In genomic region chr15:64731012-64731806, GRCh38 we compare ENCODE assay signal across 8 cellular contexts. TPM values are rescaled to one million over a fixed set of nuclear protein-coding genes. Genes with fewer than 3 reads are reported as not detected.
DNase-seq lines count a peak whose midpoint lies in the region; ATAC-seq and TF ChIP-seq lines count a peak whose summit lies in the region.

No MANE protein-coding gene starts in this region.

- H3K9ac ChIP-seq in SK-N-SH = no peak overlapping the region

- no peak overlapping the region for H3K4me2 ChIP-seq in SK-N-SH

- H3K79me2 ChIP-seq in SK-N-SH (ENCODE audit: insufficient read depth) = no peaks in the 10 kb centered on the region

- H3K27me3 ChIP-seq in SK-N-SH (ENCODE audit: insufficient read depth) = no peaks in the 10 kb centered on the region

- peak; percentile 81 for ATAC-seq in Right ventricle myocardium superior (ENCODE audit: poor library complexity)
- no peak for ATAC-seq in HG02763 (IDR thresholded peaks at IDR 0.05; ENCODE audit: unreplicated experiment)

- H3K9me3 Mint-ChIP-seq in activated naive CD4-positive, alpha-beta T cell treated with anti-CD3 and anti-CD28 coated beads, Interleukin-2, amount 10 ng/mL, durations not matched to agents 7 days and 5 days = no peaks in the 10 kb centered on the region

- no peak overlapping the region for H3K27ac ChIP-seq in SK-N-SH (ENCODE audit: low read depth in 2 of 2, low read length in 1 of 2)

- CTCF ChIA-PET in SK-N-SH (lab: Yijun Ruan, JAX) = interaction anchor here (0.6 to 10.9 kb wide), 53 partner anchors 9 to 525 kb away, joined by 3 to 513 read pairs (median 4); partner anchors contain the start of genes PIF1 and TRIP4
- CTCF ChIA-PET in activated naive CD4-positive, alpha-beta T cell treated with anti-CD3 and anti-CD28 coated beads, Interleukin-2, amount 10 ng/mL, durations not matched to agents 7 days and 5 days (lab: Charles Lee) = interaction anchor here (0.6 to 8.1 kb wide), 17 partner anchors 9 to 566 kb away, joined by 3 to 55 read pairs (median 3); no protein-coding TSS in a partner anchor

- POLR2A ChIA-PET in SK-N-SH (lab: Yijun Ruan, JAX) = no interaction called here

- no peak overlapping the region for H3K27ac Mint-ChIP-seq in activated naive CD4-positive, alpha-beta T cell treated with anti-CD3 and anti-CD28 coated beads, Interleukin-2, amount 10 ng/mL, durations not matched to agents 7 days and 5 days

- peaks cover 9% of the 10 kb centered on the region for H3K4me1 Mint-ChIP-seq in activated naive CD4-positive, alpha-beta T cell treated with anti-CD3 and anti-CD28 coated beads, Interleukin-2, amount 10 ng/mL, durations not matched to agents 7 days and 5 days

- intact Hi-C loops in Right ventricle myocardium superior (cut with DNase I) = loop anchor here (1.0 to 10.0 kb wide), 2 partner anchors 78 to 174 kb away; no protein-coding TSS in a partner anchor
- intact Hi-C loops in posterior vena cava (cut with DNase I) = loop anchor here (2.0 to 5.0 kb wide), 2 partner anchors 76 to 78 kb away; no protein-coding TSS in a partner anchor

- H3F3A ChIP-seq in SK-N-SH (replicated peaks; ENCODE audit: insufficient read depth) = no peaks in the 10 kb centered on the region

- TF ChIP-seq RAD21 in SK-N-SH (IDR thresholded peaks at IDR 0.05; ENCODE audit: low read length) = peak; percentile 97

- H3K27me3 Mint-ChIP-seq in activated naive CD4-positive, alpha-beta T cell treated with anti-CD3 and anti-CD28 coated beads, Interleukin-2, amount 10 ng/mL, durations not matched to agents 7 days and 5 days = peaks cover 30% of the 10 kb centered on the region

- no peak overlapping the region for H3K4me3 ChIP-seq in SK-N-SH (ENCODE audit: low read depth in 2 of 2, low read length in 1 of 2)

- no peaks in the 10 kb centered on the region for H4K20me1 ChIP-seq in SK-N-SH (ENCODE audit: insufficient read depth)

- no peaks in the 10 kb centered on the region for H3K9me3 ChIP-seq in SK-N-SH

- H3K4me1 ChIP-seq in SK-N-SH (ENCODE audit: control insufficient read depth in 1 of 2, insufficient read depth in 2 of 2, low read depth in 1 of 2, low read length in 1 of 2) = peaks cover 0 to 7% of the 10 kb centered on the region in 2 experiments; a peak in 1 of 4 replicates

- 29% methylated on average over 12 of the region's 16 CpGs for WGBS in SK-N-SH (ENCODE audit: low lambda C conversion rate)

- no peak overlapping the region for H2AFZ ChIP-seq in SK-N-SH (ENCODE audit: low read depth)

- no peak overlapping the region for H3K4me3 Mint-ChIP-seq in activated naive CD4-positive, alpha-beta T cell treated with anti-CD3 and anti-CD28 coated beads, Interleukin-2, amount 10 ng/mL, durations not matched to agents 7 days and 5 days

- DNase-seq in NAMALWA (ENCODE audit: low spot score) (peak; percentile 82), SK-N-SH (peak; percentile 81), Right ventricle myocardium superior (peak; percentile 91), posterior vena cava (ENCODE audit: low spot score) (peak; percentile 94), ureter (ENCODE audit: low spot score) (peak; percentile 90)
- peak; percentile 92 for DNase-seq in activated naive CD4-positive, alpha-beta T cell treated with anti-CD3 and anti-CD28 coated beads, Interleukin-2, amount 10 ng/mL, durations not matched to agents 7 days and 5 days

- no peak for TF ChIP-seq EP300 in SK-N-SH (IDR thresholded peaks at IDR 0.05; ENCODE audit: borderline replicate concordance in 1 of 2, low read depth in 1 of 2, low read length in 1 of 2)

- no peaks in the 10 kb centered on the region for H3K9me2 ChIP-seq in SK-N-SH

- TF ChIP-seq CTCF in GM12872 (IDR thresholded peaks at IDR 0.05; ENCODE audit: insufficient read depth, low read depth, low read length) (peak; percentile 89), SK-N-SH (IDR thresholded peaks at IDR 0.05) (peak; percentile 88)

- H3K36me3 ChIP-seq in SK-N-SH (replicated peaks in 1 of 2; ENCODE audit: control insufficient read depth in 1 of 2, insufficient read depth in 2 of 2, low read length in 1 of 2) = no peaks in the 10 kb centered on the region

- H3K36me3 Mint-ChIP-seq in activated naive CD4-positive, alpha-beta T cell treated with anti-CD3 and anti-CD28 coated beads, Interleukin-2, amount 10 ng/mL, durations not matched to agents 7 days and 5 days = no peaks in the 10 kb centered on the region

TF ChIP-seq in SK-N-SH, 30 proteins besides CTCF, POLR2A, EP300 and RAD21:
- TF ChIP-seq SMC3 (IDR thresholded peaks at IDR 0.05; ENCODE audit: low read depth, low read length) = peak; percentile 89
- no peak for TF ChIP-seq ELF1 (IDR thresholded peaks at IDR 0.05)
- TF ChIP-seq NFIC (IDR thresholded peaks at IDR 0.05; ENCODE audit: borderline replicate concordance) = peak; percentile 10; the same call in 1 of the 2 replicates

RNA-seq across cellular contexts. Expression of gene RBPMS2, which starts 44.2 kb away (rescaled TPM):
- 2.6 and 6.5 TPM in 2 replicates for polyA plus RNA-seq in SK-N-SH (2012; rRNA removed)
- polyA plus RNA-seq in SK-N-SH (2012; cell fraction: cytosol; rRNA removed) = 5.5 and 6.3 TPM in 2 replicates
- polyA plus RNA-seq in SK-N-SH (2012; cell fraction: nucleus; rRNA removed) = 6.1 and 7.1 TPM in 2 replicates
- total RNA-seq in Right ventricle myocardium superior (215 TPM), posterior vena cava (1 to 10 TPM; 5.3 to 9.4 TPM), ureter (16.9 TPM)

Comparison
In these comparisons a context has a peak if more than half of its experiments do, and no peak if none do; other contexts are left out.
1. RNA of gene RBPMS2, which starts 44.2 kb away (total RNA-seq): 215 TPM in Right ventricle myocardium superior (single experiment); 16.9 TPM in ureter (single experiment) and 5.3 to 9.4 TPM in posterior vena cava; every median in the first group is over 10 times any median in the second.
2. Peak in every context shown above with its lines, with median percentiles within 50 percentile points of each other: DNase-seq.